ENCODE assay signal across 8 cellular contexts in the genomic region with DNA sequence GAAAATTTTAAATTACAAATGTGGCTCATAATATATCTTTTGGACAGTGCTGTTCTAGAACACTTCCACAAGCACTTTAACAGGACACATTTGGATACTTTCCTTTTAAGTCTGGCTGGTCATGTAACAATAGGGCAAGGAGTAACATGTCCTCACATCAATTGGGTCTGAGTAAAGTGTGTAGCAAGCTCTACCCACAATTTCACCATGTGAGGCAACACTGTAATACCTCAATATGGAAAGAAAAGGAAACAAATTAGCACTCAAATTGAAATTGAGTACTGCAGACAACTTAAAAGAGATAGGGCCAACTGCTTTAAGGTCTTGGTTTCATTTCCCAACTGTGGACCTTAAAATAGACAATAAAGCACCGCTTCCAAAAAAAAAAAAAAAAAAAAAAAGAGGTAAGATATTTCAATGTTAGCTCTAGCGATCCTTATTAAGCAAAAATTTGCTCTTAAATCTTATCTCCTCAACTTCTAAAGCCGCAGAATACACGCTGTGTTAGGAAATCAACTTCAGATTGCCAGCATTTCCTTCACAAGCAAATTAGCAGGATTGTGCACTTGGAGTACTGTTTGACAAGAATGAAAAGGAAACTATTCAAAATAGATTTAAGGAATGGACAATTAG. TPM values are rescaled to one million over a fixed set of nuclear protein-coding genes. Genes with fewer than 3 reads are reported as not detected.
DNase-seq lines count a peak whose midpoint lies in the region; ATAC-seq and TF ChIP-seq lines count a peak whose summit lies in the region.

No MANE protein-coding gene starts in this region.

- intact Hi-C loops in activated T-helper 2 cell treated with anti-CD3 and anti-CD28 coated beads, Interferon-gamma antibody, Interleukin-2, Interleukin-4, amounts not matched to agents 10 μg/mL and 5 μg/mL and 100 μg/mL, durations not matched to agents 14 hours and 24 hours and 36 hours (cut with micrococcal nuclease): loop anchor here (2.0 to 5.0 kb wide), 4 partner anchors 13 to 207 kb away; no protein-coding TSS in a partner anchor
- intact Hi-C loops in head of caudate nucleus (cut with DNase I): no loop called here

- no peaks in the 10 kb centered on the region for H3K27me3 ChIP-seq in HUES64 (ENCODE audit: insufficient read depth, low read length)
- H3K27me3 ChIP-seq in thoracic aorta (replicated peaks; ENCODE audit: insufficient read depth): no peaks in the 10 kb centered on the region

- H3K27me3 Mint-ChIP-seq in activated T-helper 2 cell treated with anti-CD3 and anti-CD28 coated beads, Interferon-gamma antibody, Interleukin-2, Interleukin-4, amounts not matched to agents 10 μg/mL and 5 μg/mL and 100 μg/mL, durations not matched to agents 14 hours and 24 hours and 36 hours (ENCODE audit: low read depth): no peaks in the 10 kb centered on the region

- 8% methylated on average over 3 of the region's 4 CpGs for WGBS in HUES64

- peak overlapping the region; percentile 79; the same call in 1 of the 2 replicates for H3K9ac ChIP-seq in HUES64 (ENCODE audit: low read depth, low read length)

- H3K27ac Mint-ChIP-seq in activated T-helper 2 cell treated with anti-CD3 and anti-CD28 coated beads, Interferon-gamma antibody, Interleukin-2, Interleukin-4, amounts not matched to agents 10 μg/mL and 5 μg/mL and 100 μg/mL, durations not matched to agents 14 hours and 24 hours and 36 hours: peak overlapping the region; percentile 87

- H3K27ac ChIP-seq in HUES64 (ENCODE audit: low read depth, low read length) (no peak overlapping the region), thoracic aorta (no peak overlapping the region)

- no peaks in the 10 kb centered on the region for H3K36me3 ChIP-seq in HUES64 (ENCODE audit: insufficient read depth, low read length)
- H3K36me3 ChIP-seq in thoracic aorta: no peaks in the 10 kb centered on the region

- H3K4me1 ChIP-seq in HUES64 (ENCODE audit: insufficient read depth, low read length) (peaks cover 13% of the 10 kb centered on the region; the same call in 1 of the 2 replicates), thoracic aorta (ENCODE audit: control insufficient read depth in 1 of 2, low read depth in 2 of 2) (no peaks in the 10 kb centered on the region)

- peaks cover 44% of the 10 kb centered on the region for H3K4me1 Mint-ChIP-seq in activated T-helper 2 cell treated with anti-CD3 and anti-CD28 coated beads, Interferon-gamma antibody, Interleukin-2, Interleukin-4, amounts not matched to agents 10 μg/mL and 5 μg/mL and 100 μg/mL, durations not matched to agents 14 hours and 24 hours and 36 hours (ENCODE audit: low read depth)

- peaks cover 4% of the 10 kb centered on the region for H3K36me3 Mint-ChIP-seq in activated T-helper 2 cell treated with anti-CD3 and anti-CD28 coated beads, Interferon-gamma antibody, Interleukin-2, Interleukin-4, amounts not matched to agents 10 μg/mL and 5 μg/mL and 100 μg/mL, durations not matched to agents 14 hours and 24 hours and 36 hours (ENCODE audit: low read depth)

- no peak for TF ChIP-seq CTCF in thoracic aorta (IDR thresholded peaks at IDR 0.05)

- H3K9me3 Mint-ChIP-seq in activated T-helper 2 cell treated with anti-CD3 and anti-CD28 coated beads, Interferon-gamma antibody, Interleukin-2, Interleukin-4, amounts not matched to agents 10 μg/mL and 5 μg/mL and 100 μg/mL, durations not matched to agents 14 hours and 24 hours and 36 hours: no peaks in the 10 kb centered on the region

- H3K4me3 ChIP-seq in HUES64 (ENCODE audit: low read length): peak overlapping the region; percentile 90
- peak overlapping the region; percentile 83 for H3K4me3 ChIP-seq in thoracic aorta

- DNase-seq in EH (ENCODE audit: low read depth) (peak; percentile 26), iris pigment epithelial cell (ENCODE audit: low read depth) (peak; percentile 67), thoracic aorta (ENCODE audit: low spot score) (no peak), head of caudate nucleus (no peak)
- DNase-seq in activated T-helper 2 cell treated with anti-CD3 and anti-CD28 coated beads, Interferon-gamma antibody, Interleukin-2, Interleukin-4, amounts not matched to agents 10 μg/mL and 5 μg/mL and 100 μg/mL, durations not matched to agents 14 hours and 24 hours and 36 hours (ENCODE audit: low spot score): no peak

- peak overlapping the region; percentile 88 for H3K4me3 Mint-ChIP-seq in activated T-helper 2 cell treated with anti-CD3 and anti-CD28 coated beads, Interferon-gamma antibody, Interleukin-2, Interleukin-4, amounts not matched to agents 10 μg/mL and 5 μg/mL and 100 μg/mL, durations not matched to agents 14 hours and 24 hours and 36 hours (ENCODE audit: low read depth)

- ATAC-seq in thoracic aorta (ENCODE audit: insufficient number of reproducible peaks, low FRiP score, low read depth): no peak
- ATAC-seq in HG03196 (IDR thresholded peaks at IDR 0.05; ENCODE audit: unreplicated experiment): no peak
- no peak for ATAC-seq in GM19328 (IDR thresholded peaks at IDR 0.05; ENCODE audit: unreplicated experiment)

- H3K9me3 ChIP-seq in HUES64 (ENCODE audit: insufficient read depth, low read depth, low read length) (no peaks in the 10 kb centered on the region), thoracic aorta (no peaks in the 10 kb centered on the region)

RNA-seq across cellular contexts. Expression of a gene that starts 1.7 kb away (rescaled TPM):
- 28.2 TPM for polyA plus RNA-seq in HUES64 (2013, experiment 1 of 2)
- 30.6 TPM for polyA plus RNA-seq in HUES64 (2013, experiment 2 of 2)
- total RNA-seq in activated T-helper 2 cell treated with anti-CD3 and anti-CD28 coated beads, Interferon-gamma antibody, Interleukin-2, Interleukin-4, amounts not matched to agents 10 μg/mL and 5 μg/mL and 100 μg/mL, durations not matched to agents 14 hours and 24 hours and 36 hours: 18.6 and 19.4 TPM in 2 replicates
- total RNA-seq in thoracic aorta: 10 to 100 TPM; 44.3 to 46.1 TPM

Comparison
In these comparisons a context has a peak if more than half of its experiments do, and no peak if none do; other contexts are left out.
1. DNase-seq: peak in EH (single experiment) and iris pigment epithelial cell (single experiment); none in activated T-helper 2 cell treated with anti-CD3 and anti-CD28 coated beads, Interferon-gamma antibody, Interleukin-2, Interleukin-4, amounts not matched to agents 10 μg/mL and 5 μg/mL and 100 μg/mL, durations not matched to agents 14 hours and 24 hours and 36 hours (single experiment), thoracic aorta (single experiment) and head of caudate nucleus (0 of 42).